Comparison of ENCODE assay signal across 30 cellular contexts in genomic region chr15:74370471-74370870, GRCh38. TPM values are rescaled to one million over a fixed set of nuclear protein-coding genes. Genes with fewer than 3 reads are reported as not detected.
"Had no signal": no experiment of that assay in that cellular context is flagged by ENCODE, and none has a peak within 500 bp of the region (broad histone marks: within the 10 kb centered on the region; RNA-seq: fewer than 3 reads in every experiment).

No MANE protein-coding gene starts in this region.

- H3K9me3 ChIP-seq: esophagus squamous epithelium, gastroesophageal sphincter had no signal

- H3K4me3 ChIP-seq: esophagus squamous epithelium, gastroesophageal sphincter had no signal

- DNase-seq: activated CD4-positive, alpha-beta memory T cell treated with anti-CD3 and anti-CD28 coated beads for 36 hours; activated CD4-positive, alpha-beta T cell treated with anti-CD3 and anti-CD28 coated beads for 36 hours; activated CD4-positive, alpha-beta T cell treated with anti-CD3 and anti-CD28 coated beads, Interleukin-2, amount 10 ng/mL, durations not matched to agents 24 days and 14 days; activated CD4-positive, CD25-positive, alpha-beta regulatory T cell; activated CD4-positive, CD25-positive, alpha-beta regulatory T cell treated with anti-CD3 and anti-CD28 coated beads, Interleukin-2, amount 50 U/mL, for 72 hours; activated CD8-positive, alpha-beta memory T cell treated with anti-CD3 and anti-CD28 coated beads, Interleukin-2, amount 50 U/mL, for 48 hours; activated gamma-delta T cell; activated naive CD4-positive, alpha-beta T cell; activated naive CD4-positive, alpha-beta T cell treated with anti-CD3 and anti-CD28 coated beads, Interleukin-2, amount 10 ng/mL, durations not matched to agents 7 days and 5 days; activated naive CD8-positive, alpha-beta T cell treated with anti-CD3 and anti-CD28 coated beads, Interleukin-2, amount 10 ng/mL, durations not matched to agents 7 days and 5 days; activated T-cell treated with anti-CD3 and anti-CD28 coated beads for 4 hours; activated T-cell treated with anti-CD3 and anti-CD28 coated beads, Interleukin-2, amount 50 U/mL, for 24 hours; activated T-cell treated with anti-CD3 and anti-CD28 coated beads, Interleukin-2, amount 50 U/mL, for 72 hours; amniotic stem cell; anterior cingulate cortex; brain microvascular endothelial cell; caudate nucleus; effector CD8-positive, alpha-beta T cell; esophagus squamous epithelium; foreskin melanocyte; T-helper 1 cell; T-helper 17 cell; T1000 had no signal

- H3K27ac ChIP-seq: brain microvascular endothelial cell, epithelial cell of prostate, esophagus squamous epithelium, gastroesophageal sphincter had no signal

- ATAC-seq: activated CD4-positive, alpha-beta T cell treated with anti-CD3 and anti-CD28 coated beads for 36 hours; activated naive CD4-positive, alpha-beta T cell treated with anti-CD3 and anti-CD28 coated beads, Interleukin-2, amount 50 U/mL, for 72 hours; activated T-cell treated with anti-CD3 and anti-CD28 coated beads, Interleukin-2, amount 50 U/mL, for 72 hours; gastroesophageal sphincter; T-helper 17 cell had no signal

- H3K36me3 ChIP-seq: brain microvascular endothelial cell, esophagus squamous epithelium, gastroesophageal sphincter had no signal

- H3K27me3 ChIP-seq: brain microvascular endothelial cell had no signal

RNA-seq across cellular contexts. Expression of gene CYP11A1, which starts 3.0 kb away (rescaled TPM):
- total RNA-seq: activated CD4-positive, alpha-beta T cell treated with anti-CD3 and anti-CD28 coated beads for 36 hours; activated CD4-positive, alpha-beta T cell treated with anti-CD3 and anti-CD28 coated beads, Interleukin-2, amount 10 ng/mL, durations not matched to agents 24 days and 14 days; activated naive CD8-positive, alpha-beta T cell treated with anti-CD3 and anti-CD28 coated beads, Interleukin-2, amount 10 ng/mL, durations not matched to agents 7 days and 5 days; bronchial epithelial cell; dermis microvascular lymphatic vessel endothelial cell; endothelial cell of umbilical vein; glomerular endothelial cell; T-helper 17 cell had no signal
